ENCODE assay signal across 21 cellular contexts in the genomic region with DNA sequence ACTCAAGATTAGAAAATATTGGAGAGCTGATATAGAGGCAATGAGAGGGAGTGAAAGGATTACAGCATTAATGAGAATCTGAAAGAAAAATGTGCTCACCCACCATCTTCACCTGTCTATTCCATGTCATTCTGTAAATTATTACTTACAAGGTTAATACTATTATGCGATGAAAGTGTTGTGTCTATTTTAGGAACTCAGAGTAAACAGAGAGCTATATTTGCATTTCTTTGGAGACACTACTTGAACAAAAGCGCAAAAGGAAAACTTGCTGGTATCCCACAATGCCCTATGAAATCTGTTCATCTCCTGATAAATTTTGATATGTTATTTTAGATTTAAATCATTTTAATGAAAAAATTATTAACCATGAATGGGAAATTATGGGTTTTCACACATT.
"Had no signal": no experiment of that assay in that cellular context is flagged by ENCODE, and none has a peak within 500 bp of the region (broad histone marks: within the 10 kb centered on the region; RNA-seq: fewer than 3 reads in every experiment).

No MANE protein-coding gene starts in this region.

- H3K4me3 Mint-ChIP-seq: memory B cell, natural killer cell, type B pancreatic cell had no signal

- H3K27ac Mint-ChIP-seq: memory B cell, natural killer cell, type B pancreatic cell had no signal

- H3K9me3 Mint-ChIP-seq: memory B cell, natural killer cell, type B pancreatic cell had no signal

- H3K27me3 Mint-ChIP-seq: memory B cell, type B pancreatic cell had no signal

- H3K36me3 ChIP-seq: ovary had no signal

- H3K9me3 ChIP-seq: gastrocnemius medialis, ovary, right lobe of liver, testis, tibial artery had no signal

- DNase-seq: cortex of kidney; effector CD4-positive, alpha-beta T cell; gastrocnemius medialis; head of caudate nucleus; kidney; natural killer cell; occipital lobe; ovary; right lobe of liver; small intestine; stimulated activated CD4-positive, alpha-beta T cell treated with anti-CD3 and anti-CD28 coated beads, Interleukin-15, amount 100 ng/mL, for 24 hours; stimulated activated CD4-positive, alpha-beta T cell treated with anti-CD3 and anti-CD28 coated beads, Interleukin-2, amount 100 ng/mL, for 48 hours; stimulated activated CD8-positive, alpha-beta memory T cell treated with anti-CD3 and anti-CD28 coated beads, Interleukin-4, amount 100 ng/mL, for 48 hours; stimulated activated naive CD4-positive, alpha-beta T cell; substantia nigra; testis; tibial artery had no signal

- H3K27ac ChIP-seq: ovary, right lobe of liver, testis, tibial artery had no signal

- FAIRE-seq: kidney, small intestine had no signal

- H3K4me3 ChIP-seq: gastrocnemius medialis, lung, ovary, right lobe of liver, testis, tibial artery had no signal

- H3K27me3 ChIP-seq: gastrocnemius medialis, ovary, right lobe of liver, testis, tibial artery had no signal

- H3K4me1 Mint-ChIP-seq: memory B cell, natural killer cell had no signal

- ATAC-seq: left lobe of liver, natural killer cell, right lobe of liver had no signal

- H3K4me1 ChIP-seq: right lobe of liver, testis, tibial artery had no signal
